12 cellular contexts compared by ENCODE assay signal in genomic region chr7:112571852-112572607, GRCh38.
DNase-seq lines count a peak whose midpoint lies in the region; ATAC-seq, FAIRE-seq and TF ChIP-seq lines count a peak whose summit lies in the region.
"Had no signal": no experiment of that assay in that cellular context is flagged by ENCODE, and none has a peak within 500 bp of the region (broad histone marks: within the 10 kb centered on the region; RNA-seq: fewer than 3 reads in every experiment).

No MANE protein-coding gene starts in this region.

- POLR2A ChIA-PET in A549 (lab: Yijun Ruan, JAX) = no interaction called here
- POLR2A ChIA-PET in GM10248 (lab: Yijun Ruan, JAX) = no interaction called here

- H3K4me3 ChIP-seq in A549 (no peak overlapping the region), upper lobe of left lung (no peak overlapping the region)
- H3K4me3 ChIP-seq: dorsolateral prefrontal cortex, tibial artery had no signal

- H3K4me2 ChIP-seq in A549 = no peak overlapping the region

- H3K27ac ChIP-seq in A549 (no peak overlapping the region), upper lobe of left lung (no peak overlapping the region)
- H3K27ac ChIP-seq: dorsolateral prefrontal cortex, tibial artery had no signal

- CTCF ChIA-PET in A549 (lab: Yijun Ruan, JAX) (interaction anchor here (0.9 to 1.4 kb wide), 2 partner anchors 18 to 22 kb away, joined by 3 read pairs; no protein-coding TSS in a partner anchor), GM10248 (lab: Yijun Ruan, JAX) (interaction anchor here (1.1 to 2.0 kb wide), 2 partner anchors 22 to 324 kb away, joined by 3 to 6 read pairs; no protein-coding TSS in a partner anchor)

- TF ChIP-seq EP300 in A549 (IDR thresholded peaks at IDR 0.05) (no peak), upper lobe of left lung (IDR thresholded peaks at IDR 0.05) (no peak)

- no peak for TF ChIP-seq CTCF in A549 (IDR thresholded peaks at IDR 0.05)
- peak; percentile 22 for TF ChIP-seq CTCF in GM10248 (IDR thresholded peaks at IDR 0.05; ENCODE audit: control extremely low read depth, extremely low read depth, low read depth, missing control alignments)
- TF ChIP-seq CTCF in upper lobe of left lung (IDR thresholded peaks at IDR 0.05) = no peak

- H3K4me1 ChIP-seq in A549 (no peaks in the 10 kb centered on the region), upper lobe of left lung (no peaks in the 10 kb centered on the region)

- TF ChIP-seq POLR2A in A549 (IDR thresholded peaks at IDR 0.05; ENCODE audit: low read length) (no peak), erythroblast (IDR thresholded peaks at IDR 0.05; ENCODE audit: low read length) (no peak), upper lobe of left lung (IDR thresholded peaks at IDR 0.05) (no peak)

- ATAC-seq in A549 = peak; percentile 63 to 67; a peak in 3 of 6 replicates
- ATAC-seq in GM19023 (IDR thresholded peaks at IDR 0.05; ENCODE audit: unreplicated experiment) = no peak
- no peak for ATAC-seq in HG03469 (IDR thresholded peaks at IDR 0.05; ENCODE audit: unreplicated experiment)
- ATAC-seq in upper lobe of left lung (ENCODE audit: low FRiP score in 2 of 2) = no peak
- ATAC-seq in GM21825 (IDR thresholded peaks at IDR 0.05; ENCODE audit: unreplicated experiment) = no peak

- FAIRE-seq in A549 (lab: Jason Lieb, UNC) = peak; percentile 46

- H3K27me3 ChIP-seq in upper lobe of left lung = no peaks in the 10 kb centered on the region
- H3K27me3 ChIP-seq: dorsolateral prefrontal cortex, tibial artery had no signal

- no peaks in the 10 kb centered on the region for H3K36me3 ChIP-seq in upper lobe of left lung
- H3K36me3 ChIP-seq: tibial artery had no signal

- WGBS in A549 (ENCODE audit: missing lambda C conversion rate) = 46% methylated on average over 4 of the region's 4 CpGs
- 59 to 67% methylated on average over 4 of the region's 4 CpGs for WGBS in upper lobe of left lung, 2 donors

- DNase-seq in A549 (ENCODE audit: low read depth in 1 of 2, low spot score in 1 of 2) (peak in 1 of 2 experiments; percentile 7), GM10248 (ENCODE audit: extremely low spot score) (no peak), NCI-H526 (lab: John Stamatoyannopoulos, UW) (peak; percentile 22 to 59), erythroblast (lab: John Stamatoyannopoulos, UW) (peak; percentile 3 to 13), upper lobe of left lung (no peak)
- DNase-seq: activated CD4-positive, alpha-beta T cell treated with anti-CD3 and anti-CD28 coated beads for 1 hour; dorsolateral prefrontal cortex; NK-92 treated with Interleukin-12 subunit alpha and Interleukin-12 subunit beta, amount 100 ng/mL, for 24 hours; tibial artery had no signal

- no peak for TF ChIP-seq RAD21 in A549 (conservative IDR thresholded peaks at IDR 0.05 in 1 of 2, IDR thresholded peaks at IDR 0.05 in 1 of 2)

- H3K9me3 ChIP-seq in A549 (no peaks in the 10 kb centered on the region), upper lobe of left lung (no peaks in the 10 kb centered on the region)
- H3K9me3 ChIP-seq: tibial artery had no signal

TF ChIP-seq in A549, 52 proteins besides CTCF, POLR2A, EP300 and RAD21:
- TF ChIP-seq EHMT2 (IDR thresholded peaks at IDR 0.05; ENCODE audit: low read depth) = no peak
- TF ChIP-seq KDM1A (IDR thresholded peaks at IDR 0.05; ENCODE audit: low read depth) = no peak
- no peak for TF ChIP-seq CBX8 (IDR thresholded peaks at IDR 0.05)
- TF ChIP-seq ZNF302 (CRISPR knock-in tag; IDR thresholded peaks at IDR 0.05) = no peak
- no peak for TF ChIP-seq HOXB5 (CRISPR knock-in tag; IDR thresholded peaks at IDR 0.05)
- no peak for TF ChIP-seq ZSCAN20 (CRISPR knock-in tag; IDR thresholded peaks at IDR 0.05)
- no peak for TF ChIP-seq RARB (CRISPR knock-in tag; IDR thresholded peaks at IDR 0.05)
- no peak for TF ChIP-seq TP53 (CRISPR knock-in tag; IDR thresholded peaks at IDR 0.05)
- no peak for TF ChIP-seq PBX3 (IDR thresholded peaks at IDR 0.05)
- TF ChIP-seq CHD4 (IDR thresholded peaks at IDR 0.05; ENCODE audit: borderline replicate concordance) = no peak
- no peak for TF ChIP-seq MAZ (IDR thresholded peaks at IDR 0.05; ENCODE audit: borderline replicate concordance, low read depth, low read length)
- no peak for TF ChIP-seq SMC3 (IDR thresholded peaks at IDR 0.05)
- TF ChIP-seq PHF8 (IDR thresholded peaks at IDR 0.05; ENCODE audit: borderline replicate concordance, low read depth) = no peak

Comparison
In these comparisons a context has a peak if more than half of its experiments do, and no peak if none do; other contexts are left out.
1. ATAC-seq: peak in A549 (2 of 2); none in GM19023 (single experiment), HG03469 (single experiment), upper lobe of left lung (0 of 2) and GM21825 (single experiment).
2. DNase-seq: peak in NCI-H526 (2 of 2) and erythroblast (2 of 2); none in GM10248 (single experiment) and upper lobe of left lung (0 of 2).